In the genomic region with DNA sequence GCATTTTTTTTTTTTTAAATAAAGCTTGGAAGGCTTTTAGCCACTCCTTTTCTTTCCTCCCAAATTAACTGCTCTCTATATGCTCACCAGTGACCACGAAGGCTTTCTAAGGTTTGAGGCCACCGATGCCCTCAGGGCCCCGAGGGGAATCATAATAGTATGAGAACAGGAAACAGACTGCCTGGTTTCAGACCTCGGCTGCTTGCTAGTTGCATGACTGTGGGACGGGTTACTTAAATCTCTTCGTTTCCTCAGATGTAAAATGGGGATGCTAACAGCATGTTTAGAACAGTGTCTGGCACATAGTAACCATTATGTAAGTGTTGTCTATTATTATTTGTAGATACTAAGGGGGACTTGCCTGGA, we compare ENCODE assay signal across 10 cellular contexts. TPM values are rescaled to one million over a fixed set of nuclear protein-coding genes. Genes with fewer than 3 reads are reported as not detected.
A peak's percentile ranks its signal among the peaks of the same experiment; 100 is the strongest.
DNase-seq lines count a peak whose midpoint lies in the region; ATAC-seq and TF ChIP-seq lines count a peak whose summit lies in the region.
"Had no signal": no experiment of that assay in that cellular context is flagged by ENCODE, and none has a peak within 500 bp of the region (broad histone marks: within the 10 kb centered on the region; RNA-seq: fewer than 3 reads in every experiment).

No MANE protein-coding gene starts in this region.

- no peaks in the 10 kb centered on the region for H3K4me1 ChIP-seq in GM23248 (ENCODE audit: insufficient read depth)
- no peaks in the 10 kb centered on the region for H3K4me1 ChIP-seq in MM.1S (ENCODE audit: low read length)
- peaks cover 5% of the 10 kb centered on the region for H3K4me1 ChIP-seq in smooth muscle cell (ENCODE audit: low read depth)

- no peaks in the 10 kb centered on the region for H3K9me3 ChIP-seq in GM23248 (ENCODE audit: low read depth)
- H3K9me3 ChIP-seq in MM.1S (replicated peaks; ENCODE audit: insufficient read depth, low read length), result no peaks in the 10 kb centered on the region
- no peaks in the 10 kb centered on the region for H3K9me3 ChIP-seq in smooth muscle cell (replicated peaks; ENCODE audit: low read depth)

- H3K36me3 Mint-ChIP-seq in stimulated activated memory B cell treated with anti-CD40 and anti-IgM and Interleukin-4, amounts not matched to agents 10 μg/mL and 1 μg/mL and 100 μg/mL, for 72 hours, result no peaks in the 10 kb centered on the region

- H2AFZ ChIP-seq in GM23248 (no peak overlapping the region), MM.1S (ENCODE audit: low read length) (no peak overlapping the region), smooth muscle cell (ENCODE audit: low read depth) (no peak overlapping the region)

- no peak overlapping the region for H3K27ac ChIP-seq in GM23248
- H3K27ac ChIP-seq in MM.1S (ENCODE audit: low read length), result 0 out of 2 replicates have a peak overlapping the region, but pooled peaks have one; percentile 8
- H3K27ac ChIP-seq in smooth muscle cell (ENCODE audit: low read depth), result peak overlapping the region; percentile 97

- H3K27me3 ChIP-seq in GM23248 (replicated peaks; ENCODE audit: insufficient read depth), result peaks cover 12% of the 10 kb centered on the region
- H3K27me3 ChIP-seq in MM.1S (replicated peaks; ENCODE audit: insufficient read depth, low read length), result no peaks in the 10 kb centered on the region
- H3K27me3 ChIP-seq in smooth muscle cell (ENCODE audit: low read depth), result no peaks in the 10 kb centered on the region

- TF ChIP-seq CTCF in MM.1S (IDR thresholded peaks at IDR 0.05; ENCODE audit: low read length), result no peak
- TF ChIP-seq CTCF in fibroblast of villous mesenchyme (IDR thresholded peaks at IDR 0.05; ENCODE audit: insufficient read depth, low read depth, low read length), result no peak
- TF ChIP-seq CTCF in smooth muscle cell (IDR thresholded peaks at IDR 0.05; ENCODE audit: borderline replicate concordance, insufficient read depth, poor library complexity, severe bottlenecking), result no peak

- H3K4me2 ChIP-seq in GM23248 (ENCODE audit: unreplicated experiment) (peak overlapping the region; percentile 68), MM.1S (ENCODE audit: low read depth, low read length) (no peak overlapping the region), smooth muscle cell (peak overlapping the region; percentile 71)

- H3K9me3 Mint-ChIP-seq in stimulated activated memory B cell treated with anti-CD40 and anti-IgM and Interleukin-4, amounts not matched to agents 10 μg/mL and 1 μg/mL and 100 μg/mL, for 72 hours, result no peaks in the 10 kb centered on the region

- H3K9me2 ChIP-seq in GM23248 (ENCODE audit: insufficient read depth) (no peaks in the 10 kb centered on the region), MM.1S (replicated peaks; ENCODE audit: insufficient read depth, low read length) (no peaks in the 10 kb centered on the region)

- peaks cover 6% of the 10 kb centered on the region for H3K27me3 Mint-ChIP-seq in stimulated activated memory B cell treated with anti-CD40 and anti-IgM and Interleukin-4, amounts not matched to agents 10 μg/mL and 1 μg/mL and 100 μg/mL, for 72 hours

- H3K4me3 Mint-ChIP-seq in stimulated activated memory B cell treated with anti-CD40 and anti-IgM and Interleukin-4, amounts not matched to agents 10 μg/mL and 1 μg/mL and 100 μg/mL, for 72 hours, result no peak overlapping the region

- in situ Hi-C loops in GM23248 (cut with MboI), result no loop called here

- H3K79me2 ChIP-seq in GM23248 (ENCODE audit: insufficient read depth) (no peaks in the 10 kb centered on the region), MM.1S (ENCODE audit: low read length) (no peaks in the 10 kb centered on the region), smooth muscle cell (ENCODE audit: low read depth) (peaks cover 15% of the 10 kb centered on the region)

- H3K36me3 ChIP-seq in GM23248 (ENCODE audit: low read depth) (no peaks in the 10 kb centered on the region), MM.1S (replicated peaks; ENCODE audit: insufficient read depth, low read length) (no peaks in the 10 kb centered on the region), smooth muscle cell (ENCODE audit: low read depth) (no peaks in the 10 kb centered on the region)

- no peaks in the 10 kb centered on the region for H4K20me1 ChIP-seq in GM23248 (ENCODE audit: insufficient read depth)
- H4K20me1 ChIP-seq in MM.1S (ENCODE audit: insufficient read depth, low read length), result no peaks in the 10 kb centered on the region
- H4K20me1 ChIP-seq in smooth muscle cell (ENCODE audit: low read depth), result no peaks in the 10 kb centered on the region

- no peak overlapping the region for H3K27ac Mint-ChIP-seq in stimulated activated memory B cell treated with anti-CD40 and anti-IgM and Interleukin-4, amounts not matched to agents 10 μg/mL and 1 μg/mL and 100 μg/mL, for 72 hours

- no peak for ATAC-seq in stimulated activated memory B cell treated with anti-CD40 and anti-IgM and Interleukin-4, amounts not matched to agents 10 μg/mL and 1 μg/mL and 100 μg/mL, for 72 hours
- no peak for ATAC-seq in GM18498 (IDR thresholded peaks at IDR 0.05; ENCODE audit: unreplicated experiment)

- no peaks in the 10 kb centered on the region for H3K4me1 Mint-ChIP-seq in stimulated activated memory B cell treated with anti-CD40 and anti-IgM and Interleukin-4, amounts not matched to agents 10 μg/mL and 1 μg/mL and 100 μg/mL, for 72 hours

- WGBS in GM23248 (ENCODE audit: low coverage in 1 of 2, low lambda C conversion rate in 2 of 2, missing lambda C conversion rate in 2 of 2), 2 experiments, result 7 to 21% methylated on average over 6 of the region's 6 CpGs
- 51% methylated on average over 6 of the region's 6 CpGs for WGBS in smooth muscle cell (ENCODE audit: low lambda C conversion rate)

- H3K9ac ChIP-seq in GM23248, result peak overlapping the region; percentile 44; the same call in 1 of the 2 replicates
- H3K9ac ChIP-seq in MM.1S (ENCODE audit: low read length), result no peak overlapping the region
- peak overlapping the region; percentile 83 for H3K9ac ChIP-seq in smooth muscle cell (ENCODE audit: low read depth)

- DNase-seq in GM23248 (no peak), MM.1S (peak; percentile 27), fibroblast of villous mesenchyme (ENCODE audit: low read depth) (peak; percentile 1), smooth muscle cell (lab: John Stamatoyannopoulos, UW; ENCODE audit: unreplicated experiment) (peak; percentile 31), kidney tubule cell (ENCODE audit: low spot score) (no peak), epidermal melanocyte (ENCODE audit: insufficient read length, low spot score) (no peak)
- DNase-seq: NCI-H510A; stimulated activated CD4-positive, alpha-beta T cell treated with anti-CD3 and anti-CD28 coated beads, Interleukin-4, amount 100 ng/mL, for 4 hours had no signal

- H3K4me3 ChIP-seq in GM23248, result peak overlapping the region; percentile 47
- no peak overlapping the region for H3K4me3 ChIP-seq in MM.1S (ENCODE audit: low read length)
- no peak overlapping the region for H3K4me3 ChIP-seq in fibroblast of villous mesenchyme (ENCODE audit: low read depth, low read length)
- peak overlapping the region; percentile 28 for H3K4me3 ChIP-seq in smooth muscle cell

- H3F3A ChIP-seq in GM23248 (ENCODE audit: insufficient read depth), result no peaks in the 10 kb centered on the region
- H3F3A ChIP-seq in MM.1S (ENCODE audit: insufficient read depth, low read length), result no peaks in the 10 kb centered on the region
- peaks cover 2% of the 10 kb centered on the region for H3F3A ChIP-seq in smooth muscle cell (ENCODE audit: low read depth)

RNA-seq across cellular contexts. Expression of a gene that starts 3.6 kb away (rescaled TPM):
- 17.7 and 20.6 TPM in 2 replicates for total RNA-seq in GM23248 (2014; rRNA removed; shearing (Covaris generic))
- polyA plus RNA-seq in GM23248 (2016; fragmentation: Nextera tagmentation; extraction: Ambion mirVana) (36.7 and 40.7 TPM in 2 replicates), smooth muscle cell (109 and 121 TPM in 2 replicates)
- total RNA-seq in fibroblast of villous mesenchyme (5.2 and 7.4 TPM in 2 replicates), smooth muscle cell (770 and 905 TPM in 2 replicates)

Comparison
In these comparisons a context has a peak if more than half of its experiments do, and no peak if none do; other contexts are left out.
1. DNase-seq: peak in MM.1S (single experiment), fibroblast of villous mesenchyme (single experiment) and smooth muscle cell (single experiment); none in GM23248 (single experiment), kidney tubule cell (single experiment) and epidermal melanocyte (single experiment).
2. H3K4me3 ChIP-seq: peak in GM23248 (single experiment) and smooth muscle cell (single experiment); none in MM.1S (single experiment) and fibroblast of villous mesenchyme (single experiment).
3. RNA of a gene that starts 3.6 kb away (total RNA-seq): 770 to 905 TPM in smooth muscle cell; 17.7 to 20.6 TPM in GM23248 and 5.2 to 7.4 TPM in fibroblast of villous mesenchyme; every median in the first group is over 10 times any median in the second.